ENCODE assay signal across 9 cellular contexts in the genomic region with DNA sequence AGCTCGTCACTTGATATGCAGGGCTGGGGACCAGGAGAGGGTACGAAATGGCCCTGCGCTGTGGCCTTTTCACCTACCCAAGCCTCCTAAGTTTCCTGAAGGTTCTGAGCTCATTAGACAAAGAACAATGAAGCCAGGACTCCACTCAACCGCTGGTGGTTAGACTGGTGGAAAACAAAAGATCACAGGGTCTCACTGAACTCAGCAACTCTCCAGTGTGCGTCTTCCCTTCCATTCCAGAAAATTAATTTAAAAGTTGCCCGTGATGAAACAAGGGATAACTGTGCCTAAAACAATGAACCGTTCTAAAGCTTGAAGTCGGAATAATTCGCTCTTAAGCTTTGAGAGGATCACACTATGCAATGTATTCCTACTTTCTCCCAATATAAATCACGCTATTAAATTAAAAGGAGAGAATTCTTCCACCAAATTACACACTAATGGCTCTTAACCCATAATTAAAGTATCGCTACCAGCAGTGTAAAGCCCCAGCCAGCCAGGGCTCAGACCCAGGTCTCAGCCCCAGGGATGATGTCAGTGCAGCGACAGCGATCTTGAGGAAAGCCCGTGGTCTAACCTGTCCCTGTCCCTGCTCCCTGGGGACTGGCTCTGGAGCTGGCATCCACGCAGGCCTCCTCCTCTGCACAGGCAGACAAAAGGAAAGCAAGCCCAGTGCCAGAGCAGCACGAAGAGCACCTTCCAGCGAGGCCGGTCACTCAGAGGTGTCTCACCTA. TPM values are rescaled to one million over a fixed set of nuclear protein-coding genes. Genes with fewer than 3 reads are reported as not detected.
A peak's percentile ranks its signal among the peaks of the same experiment; 100 is the strongest.
DNase-seq lines count a peak whose midpoint lies in the region; ATAC-seq and TF ChIP-seq lines count a peak whose summit lies in the region.
"Had no signal": no experiment of that assay in that cellular context is flagged by ENCODE, and none has a peak within 500 bp of the region (broad histone marks: within the 10 kb centered on the region; RNA-seq: fewer than 3 reads in every experiment).

No MANE protein-coding gene starts in this region.

- DNase-seq in activated CD8-positive, alpha-beta T cell treated with anti-CD3 and anti-CD28 coated beads, Interleukin-2, amount 10 ng/mL, durations not matched to agents 7 days and 5 days = no peak
- DNase-seq in cardiac septum (ENCODE audit: low spot score) = peak; percentile 81
- DNase-seq in gastrocnemius medialis = peak; percentile 32 to 71
- DNase-seq in effector memory CD4-positive, alpha-beta T cell = no peak

- H3K4me3 Mint-ChIP-seq in activated CD8-positive, alpha-beta T cell treated with anti-CD3 and anti-CD28 coated beads, Interleukin-2, amount 10 ng/mL, durations not matched to agents 7 days and 5 days = no peak overlapping the region

- H3K4me3 ChIP-seq in HUES48 (ENCODE audit: low read depth, low read length) (no peak overlapping the region), gastrocnemius medialis (peak overlapping the region; percentile 26 to 43 (median 38))
- H3K4me3 ChIP-seq in effector memory CD4-positive, alpha-beta T cell (ENCODE audit: insufficient read depth, low read depth, low read length, poor library complexity, severe bottlenecking) = no peak overlapping the region

- intact Hi-C loops in cardiac septum (cut with DNase I) = no loop called here
- intact Hi-C loops in gastrocnemius medialis (cut with DNase I; ENCODE audit: low total_unique reads) = no loop called here

- TF ChIP-seq CTCF in gastrocnemius medialis (IDR thresholded peaks at IDR 0.05 in 4 of 5, conservative IDR thresholded peaks at IDR 0.05 in 1 of 5) = no peak

- H3K4me1 Mint-ChIP-seq in activated CD8-positive, alpha-beta T cell treated with anti-CD3 and anti-CD28 coated beads, Interleukin-2, amount 10 ng/mL, durations not matched to agents 7 days and 5 days (ENCODE audit: low read depth) = peaks cover 75% of the 10 kb centered on the region

- peak overlapping the region; percentile 39 for H3K27ac Mint-ChIP-seq in activated CD8-positive, alpha-beta T cell treated with anti-CD3 and anti-CD28 coated beads, Interleukin-2, amount 10 ng/mL, durations not matched to agents 7 days and 5 days
- H3K27ac Mint-ChIP-seq: IgD-negative memory B cell had no signal

- H3K36me3 ChIP-seq in HUES48 (ENCODE audit: control insufficient read depth, insufficient read depth, low read length) (no peaks in the 10 kb centered on the region), gastrocnemius medialis (no peaks in the 10 kb centered on the region)
- H3K36me3 ChIP-seq in effector memory CD4-positive, alpha-beta T cell (ENCODE audit: control insufficient read depth, insufficient read depth, low read length) = no peaks in the 10 kb centered on the region

- peaks cover 45% of the 10 kb centered on the region for H3K36me3 Mint-ChIP-seq in activated CD8-positive, alpha-beta T cell treated with anti-CD3 and anti-CD28 coated beads, Interleukin-2, amount 10 ng/mL, durations not matched to agents 7 days and 5 days (ENCODE audit: low read depth)

- no peaks in the 10 kb centered on the region for H3K9me3 Mint-ChIP-seq in activated CD8-positive, alpha-beta T cell treated with anti-CD3 and anti-CD28 coated beads, Interleukin-2, amount 10 ng/mL, durations not matched to agents 7 days and 5 days (ENCODE audit: insufficient read depth)
- H3K9me3 Mint-ChIP-seq: IgD-negative memory B cell had no signal

- H3K27me3 Mint-ChIP-seq in activated CD8-positive, alpha-beta T cell treated with anti-CD3 and anti-CD28 coated beads, Interleukin-2, amount 10 ng/mL, durations not matched to agents 7 days and 5 days (ENCODE audit: low read depth) = no peaks in the 10 kb centered on the region
- H3K27me3 Mint-ChIP-seq: IgD-negative memory B cell had no signal

- no peak for ATAC-seq in activated CD8-positive, alpha-beta T cell treated with anti-CD3 and anti-CD28 coated beads, Interleukin-2, amount 10 ng/mL, durations not matched to agents 7 days and 5 days
- ATAC-seq in gastrocnemius medialis = peak in 1 of 2 donors; percentile 7
- ATAC-seq in GM18909 (IDR thresholded peaks at IDR 0.05; ENCODE audit: poor library complexity, unreplicated experiment) = no peak
- no peak for ATAC-seq in HG02642 (IDR thresholded peaks at IDR 0.05; ENCODE audit: poor library complexity, unreplicated experiment)
- no peak for ATAC-seq in GM19463 (IDR thresholded peaks at IDR 0.05; ENCODE audit: unreplicated experiment)

- peak overlapping the region; percentile 33 for H3K27ac ChIP-seq in HUES48 (ENCODE audit: low read depth, low read length)
- peak overlapping the region; percentile 90 to 95 (median 92) for H3K27ac ChIP-seq in gastrocnemius medialis
- no peak overlapping the region for H3K27ac ChIP-seq in effector memory CD4-positive, alpha-beta T cell (ENCODE audit: insufficient read depth, low read length, poor library complexity, severe bottlenecking)

- in situ Hi-C loops in gastrocnemius medialis (cut with MboI; ENCODE audit: low sequenced_read_pairs in 4 of 4) = no loop called here

- no peaks in the 10 kb centered on the region for H3K9me3 ChIP-seq in HUES48 (ENCODE audit: control insufficient read depth, insufficient read depth, low read length)
- no peaks in the 10 kb centered on the region for H3K9me3 ChIP-seq in gastrocnemius medialis
- no peaks in the 10 kb centered on the region for H3K9me3 ChIP-seq in effector memory CD4-positive, alpha-beta T cell (ENCODE audit: control insufficient read depth, low read length)

- CTCF ChIA-PET in activated CD8-positive, alpha-beta T cell treated with anti-CD3 and anti-CD28 coated beads, Interleukin-2, amount 10 ng/mL, durations not matched to agents 7 days and 5 days (lab: Charles Lee) = interaction anchor here (0.6 to 3.2 kb wide), 3 partner anchors 13 to 28 kb away, joined by 3 to 14 read pairs (median 3); no protein-coding TSS in a partner anchor

- no peaks in the 10 kb centered on the region for H3K27me3 ChIP-seq in HUES48 (ENCODE audit: control insufficient read depth, insufficient read depth, low read length)
- no peaks in the 10 kb centered on the region for H3K27me3 ChIP-seq in gastrocnemius medialis
- no peaks in the 10 kb centered on the region for H3K27me3 ChIP-seq in effector memory CD4-positive, alpha-beta T cell (replicated peaks; ENCODE audit: control insufficient read depth, insufficient read depth, low read length, poor library complexity, severe bottlenecking)

- H3K4me1 ChIP-seq in HUES48 (ENCODE audit: control insufficient read depth, insufficient read depth, low read length) (peaks cover 61% of the 10 kb centered on the region), gastrocnemius medialis (peaks cover 73 to 74% of the 10 kb centered on the region in 2 donors)
- H3K4me1 ChIP-seq in effector memory CD4-positive, alpha-beta T cell (ENCODE audit: control insufficient read depth, insufficient read depth, low read length, poor library complexity, severe bottlenecking) = peaks cover 6% of the 10 kb centered on the region

- TF ChIP-seq POLR2A in gastrocnemius medialis (IDR thresholded peaks at IDR 0.05) = no peak

- POLR2A ChIA-PET in activated CD8-positive, alpha-beta T cell treated with anti-CD3 and anti-CD28 coated beads, Interleukin-2, amount 10 ng/mL, durations not matched to agents 7 days and 5 days (lab: Charles Lee) = interaction anchor here (4.5 kb wide), 1 partner anchor 13 kb away, joined by 25 read pairs; no protein-coding TSS in a partner anchor

- no peak overlapping the region for H3K9ac ChIP-seq in HUES48 (ENCODE audit: low read depth, low read length)

RNA-seq across cellular contexts. Expression of gene VGLL4, which starts 4.9 kb away (rescaled TPM):
- 10 to 100 TPM; 37.1 TPM for total RNA-seq in activated CD8-positive, alpha-beta T cell treated with anti-CD3 and anti-CD28 coated beads, Interleukin-2, amount 10 ng/mL, durations not matched to agents 7 days and 5 days
- total RNA-seq in cardiac septum (40.7 TPM), gastrocnemius medialis (10 to 100 TPM in 3 of 4 donors, 1 to 10 TPM in 1; 8.9 to 20.9 (median 12.8) TPM)

Comparison
In these comparisons a context has a peak if more than half of its experiments do, and no peak if none do; other contexts are left out.
1. H3K4me3 ChIP-seq: peak in gastrocnemius medialis (4 of 4); none in HUES48 (single experiment) and effector memory CD4-positive, alpha-beta T cell (single experiment).
2. DNase-seq: peak in cardiac septum (single experiment) and gastrocnemius medialis (2 of 2); none in activated CD8-positive, alpha-beta T cell treated with anti-CD3 and anti-CD28 coated beads, Interleukin-2, amount 10 ng/mL, durations not matched to agents 7 days and 5 days (single experiment) and effector memory CD4-positive, alpha-beta T cell (0 of 3).